ENCODE assay signal across 17 cellular contexts in the genomic region with DNA sequence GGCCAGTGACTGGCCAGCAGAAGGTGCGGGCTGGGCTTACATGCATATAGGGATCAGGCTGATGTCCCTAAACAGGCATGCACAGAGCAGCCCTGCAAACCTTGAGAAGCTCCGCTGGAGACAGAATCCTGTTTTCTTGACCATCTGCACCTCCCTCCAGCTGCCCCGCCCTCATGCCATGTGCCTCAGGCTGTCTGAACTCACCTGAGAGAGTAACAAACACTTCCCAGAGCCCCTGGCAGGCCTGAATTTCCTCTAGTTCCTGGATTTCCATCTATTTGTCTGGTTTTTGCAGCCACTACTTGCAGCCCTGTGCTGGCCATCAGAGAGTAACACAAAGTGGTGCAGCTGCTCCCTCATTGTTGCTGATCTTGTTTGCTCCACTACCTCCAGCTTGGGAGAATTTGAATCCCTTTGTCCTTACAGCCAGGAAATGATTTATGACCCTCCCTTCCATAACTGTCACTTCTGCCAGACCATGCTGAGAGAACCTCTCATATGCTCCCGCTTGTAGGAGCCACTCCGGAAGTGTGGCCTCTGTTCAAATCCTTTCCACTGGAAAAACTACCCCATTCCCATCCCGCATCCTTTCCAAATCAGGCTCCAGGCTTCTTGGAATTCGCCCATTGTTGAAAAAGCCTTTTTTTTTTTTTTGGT.
DNase-seq lines count a peak whose midpoint lies in the region; ATAC-seq, FAIRE-seq and TF ChIP-seq lines count a peak whose summit lies in the region.
"Had no signal": no experiment of that assay in that cellular context is flagged by ENCODE, and none has a peak within 500 bp of the region (broad histone marks: within the 10 kb centered on the region; RNA-seq: fewer than 3 reads in every experiment).

No MANE protein-coding gene starts in this region.

- H3K4me3 ChIP-seq in H1 (ENCODE audit: extremely low read depth in 1 of 4, insufficient read depth in 2 of 4, low read depth in 3 of 4, low read length in 4 of 4) (no peak overlapping the region), tibial artery (no peak overlapping the region)
- H3K4me3 ChIP-seq: gastrocnemius medialis, GM23248, tibial nerve had no signal

- H3K27ac Mint-ChIP-seq in activated CD4-positive, alpha-beta T cell treated with anti-CD3 and anti-CD28 coated beads, Interleukin-2, amount 10 ng/mL, durations not matched to agents 7 days and 5 days: no peak overlapping the region
- no peak overlapping the region for H3K27ac Mint-ChIP-seq in stimulated activated effector memory CD8-positive, alpha-beta T cell treated with anti-CD3 and anti-CD28 coated beads, Interleukin-12 subunit alpha, Interleukin-12 subunit beta, amount 100 ng/mL, for 72 hours

- no peak overlapping the region; the same call in 1 of the 2 replicates for H2BK12ac ChIP-seq in H1 (ENCODE audit: low read depth, low read length)

- no peak overlapping the region for H2AFZ ChIP-seq in H1 (ENCODE audit: low read length)
- H2AFZ ChIP-seq: GM23248 had no signal

- no peaks in the 10 kb centered on the region for H3K27me3 ChIP-seq in H1 (replicated peaks in 1 of 4; ENCODE audit: control insufficient read depth in 3 of 4, extremely low read depth in 1 of 4, insufficient read depth in 3 of 4, low read length in 3 of 4)
- H3K27me3 ChIP-seq in tibial artery: no peaks in the 10 kb centered on the region
- H3K27me3 ChIP-seq: gastrocnemius medialis, tibial nerve had no signal

- intact Hi-C loops in tibial artery (cut with DNase I; ENCODE audit: low total_unique reads): no loop called here

- POLR2A ChIA-PET in H1 (lab: Charles Lee; ENCODE audit: partially characterized antibody): interaction anchor here (0.8 to 1.6 kb wide), 2 partner anchors 9 to 10 kb away, joined by 3 read pairs; no protein-coding TSS in a partner anchor
- POLR2A ChIA-PET in activated CD4-positive, alpha-beta T cell treated with anti-CD3 and anti-CD28 coated beads, Interleukin-2, amount 10 ng/mL, durations not matched to agents 7 days and 5 days (lab: Charles Lee): no interaction called here

- H2AK5ac ChIP-seq in H1 (ENCODE audit: low read depth, low read length): no peak overlapping the region

- no peak overlapping the region; a peak in 1 of 7 replicates for H3K9ac ChIP-seq in H1 (replicated peaks in 1 of 4; ENCODE audit: extremely low read depth in 1 of 4, low read depth in 3 of 4, low read length in 3 of 4)
- H3K9ac ChIP-seq: GM23248 had no signal

- no peaks in the 10 kb centered on the region for H3K23me2 ChIP-seq in H1 (ENCODE audit: low read depth, low read length)

- no peak overlapping the region for H3K4ac ChIP-seq in H1 (replicated peaks; ENCODE audit: insufficient read length, low read depth, low read length)

- no peaks in the 10 kb centered on the region for H4K20me1 ChIP-seq in H1 (replicated peaks in 1 of 2; ENCODE audit: control insufficient read depth in 1 of 2, insufficient read depth in 2 of 2, low read length in 2 of 2)

- TF ChIP-seq POLR2A in H1 (IDR thresholded peaks at IDR 0.05; ENCODE audit: control extremely low read depth in 1 of 2, low read depth in 2 of 2, low read length in 2 of 2): no peak

- H3K27ac ChIP-seq in H1 (ENCODE audit: low read depth, low read length): no peak overlapping the region
- H3K27ac ChIP-seq in tibial artery: peak overlapping the region; percentile 49 to 78
- H3K27ac ChIP-seq: GM23248 had no signal

- no peak overlapping the region for H3K14ac ChIP-seq in H1 (ENCODE audit: insufficient read length)

- H3K56ac ChIP-seq in H1 (replicated peaks; ENCODE audit: insufficient read length, low read depth, low read length): no peak overlapping the region

- 79% methylated on average over 7 of the region's 7 CpGs; no CpG with 5 or more reads in 1 of the 2 experiments for WGBS in H1 (ENCODE audit: extremely low coverage in 1 of 2, insufficient coverage in 1 of 2, insufficient read length in 1 of 2, insufficient replicate concordance in 2 of 2, low coverage in 1 of 2, low lambda C conversion rate in 2 of 2, missing lambda C conversion rate in 1 of 2), 2 experiments

- H3K9me3 ChIP-seq in H1 (ENCODE audit: insufficient read depth in 2 of 2, low read depth in 1 of 2, low read length in 1 of 2): no peaks in the 10 kb centered on the region
- H3K9me3 ChIP-seq in tibial artery: no peaks in the 10 kb centered on the region
- H3K9me3 ChIP-seq: gastrocnemius medialis, tibial nerve had no signal

- no peak overlapping the region for H2BK120ac ChIP-seq in H1 (replicated peaks; ENCODE audit: low read depth, low read length)

- peaks cover 3 to 22% (median 15%) of the 10 kb centered on the region in 4 experiments for H3K4me1 ChIP-seq in H1 (replicated peaks in 1 of 4; ENCODE audit: control insufficient read depth in 3 of 4, insufficient read depth in 4 of 4, low read length in 3 of 4)
- peaks cover 0 to 84% (median 57%) of the 10 kb centered on the region in 4 donors for H3K4me1 ChIP-seq in tibial artery

- no peaks in the 10 kb centered on the region for H3K27me3 Mint-ChIP-seq in activated CD4-positive, alpha-beta T cell treated with anti-CD3 and anti-CD28 coated beads, Interleukin-2, amount 10 ng/mL, durations not matched to agents 7 days and 5 days

- no peak for TF ChIP-seq EP300 in H1 (IDR thresholded peaks at IDR 0.05; ENCODE audit: borderline replicate concordance in 1 of 2, low read depth in 2 of 2, low read length in 2 of 2)

- no peak overlapping the region for H4K8ac ChIP-seq in H1 (ENCODE audit: extremely low read depth, insufficient read depth, low read length)

- DNase-seq in NCI-H2029 treated with DMSO at 0.1 percent for 48 hours (lab: John Stamatoyannopoulos, UW) (peak; percentile 4), NCI-H2029 (lab: John Stamatoyannopoulos, UW) (no peak), NCI-H526 (lab: John Stamatoyannopoulos, UW) (peak; percentile 99), H1 (ENCODE audit: low read depth in 1 of 2, low spot score in 2 of 2) (no peak), tibial artery (no peak)
- DNase-seq in activated CD4-positive, alpha-beta T cell treated with anti-CD3 and anti-CD28 coated beads, Interleukin-2, amount 10 ng/mL, durations not matched to agents 7 days and 5 days: no peak
- DNase-seq in stimulated activated effector memory CD8-positive, alpha-beta T cell treated with anti-CD3 and anti-CD28 coated beads, Interleukin-12 subunit alpha, Interleukin-12 subunit beta, amount 100 ng/mL, for 72 hours (ENCODE audit: low spot score in 2 of 2): no peak
- DNase-seq: Calu3; effector CD4-positive, alpha-beta T cell; gastrocnemius medialis; kidney; NCI-H1092 had no signal

- H3K4me1 Mint-ChIP-seq in activated CD4-positive, alpha-beta T cell treated with anti-CD3 and anti-CD28 coated beads, Interleukin-2, amount 10 ng/mL, durations not matched to agents 7 days and 5 days: no peaks in the 10 kb centered on the region
- no peaks in the 10 kb centered on the region for H3K4me1 Mint-ChIP-seq in stimulated activated effector memory CD8-positive, alpha-beta T cell treated with anti-CD3 and anti-CD28 coated beads, Interleukin-12 subunit alpha, Interleukin-12 subunit beta, amount 100 ng/mL, for 72 hours

- no peaks in the 10 kb centered on the region for H3K9me3 Mint-ChIP-seq in activated CD4-positive, alpha-beta T cell treated with anti-CD3 and anti-CD28 coated beads, Interleukin-2, amount 10 ng/mL, durations not matched to agents 7 days and 5 days
- no peaks in the 10 kb centered on the region for H3K9me3 Mint-ChIP-seq in stimulated activated effector memory CD8-positive, alpha-beta T cell treated with anti-CD3 and anti-CD28 coated beads, Interleukin-12 subunit alpha, Interleukin-12 subunit beta, amount 100 ng/mL, for 72 hours

- H3K18ac ChIP-seq in H1 (ENCODE audit: extremely low read depth, low read length): no peak overlapping the region

- H2BK15ac ChIP-seq in H1 (ENCODE audit: low read length): no peak overlapping the region

- no peak overlapping the region for H3K4me3 Mint-ChIP-seq in activated CD4-positive, alpha-beta T cell treated with anti-CD3 and anti-CD28 coated beads, Interleukin-2, amount 10 ng/mL, durations not matched to agents 7 days and 5 days
- H3K4me3 Mint-ChIP-seq in stimulated activated effector memory CD8-positive, alpha-beta T cell treated with anti-CD3 and anti-CD28 coated beads, Interleukin-12 subunit alpha, Interleukin-12 subunit beta, amount 100 ng/mL, for 72 hours: no peak overlapping the region

- no peak overlapping the region for H3K4me2 ChIP-seq in H1 (ENCODE audit: insufficient read depth in 1 of 2, low read depth in 2 of 2, low read length in 2 of 2)

- TF ChIP-seq RAD21 in H1 (IDR thresholded peaks at IDR 0.05 in 1 of 2, conservative IDR thresholded peaks at IDR 0.05 in 1 of 2; ENCODE audit: low read depth in 2 of 2, low read length in 2 of 2): no peak

- CTCF ChIA-PET in H1 (lab: Charles Lee; ENCODE audit: partially characterized antibody): interaction anchor here (0.7 to 7.3 kb wide), 11 partner anchors 10 to 1132 kb away, joined by 3 to 92 read pairs (median 4); no protein-coding TSS in a partner anchor
- CTCF ChIA-PET in activated CD4-positive, alpha-beta T cell treated with anti-CD3 and anti-CD28 coated beads, Interleukin-2, amount 10 ng/mL, durations not matched to agents 7 days and 5 days (lab: Charles Lee): no interaction called here

- TF ChIP-seq CTCF in H1 (IDR thresholded peaks at IDR 0.05; ENCODE audit: control extremely low read depth in 1 of 3, insufficient read depth in 1 of 3, low read depth in 1 of 3, low read length in 3 of 3) (no peak), tibial artery (IDR thresholded peaks at IDR 0.05) (no peak)

- H4K5ac ChIP-seq in H1 (ENCODE audit: insufficient read length, low read depth, low read length): no peak overlapping the region

- H3K79me1 ChIP-seq in H1 (ENCODE audit: low read depth, low read length): no peaks in the 10 kb centered on the region

- H2BK5ac ChIP-seq in H1 (ENCODE audit: low read depth, low read length): no peak overlapping the region

- H2BK20ac ChIP-seq in H1 (ENCODE audit: low read length): no peak overlapping the region; the same call in 1 of the 2 replicates

- no peak overlapping the region for H4K91ac ChIP-seq in H1 (replicated peaks; ENCODE audit: insufficient read length, low read length)

- H3K79me2 ChIP-seq in H1 (ENCODE audit: control insufficient read depth in 1 of 2, insufficient read depth in 2 of 2, low read length in 2 of 2): no peaks in the 10 kb centered on the region

- FAIRE-seq in H1 (lab: Jason Lieb, UNC): no peak
- FAIRE-seq: GM19239, kidney, TTC549 had no signal

- ATAC-seq in HG03196 (IDR thresholded peaks at IDR 0.05; ENCODE audit: unreplicated experiment): no peak
- ATAC-seq in stimulated activated effector memory CD8-positive, alpha-beta T cell treated with anti-CD3 and anti-CD28 coated beads, Interleukin-12 subunit alpha, Interleukin-12 subunit beta, amount 100 ng/mL, for 72 hours: no peak
- ATAC-seq: gastrocnemius medialis had no signal

- no peak overlapping the region for H3K23ac ChIP-seq in H1 (ENCODE audit: insufficient read length)

- no peaks in the 10 kb centered on the region for H3K36me3 Mint-ChIP-seq in activated CD4-positive, alpha-beta T cell treated with anti-CD3 and anti-CD28 coated beads, Interleukin-2, amount 10 ng/mL, durations not matched to agents 7 days and 5 days (ENCODE audit: low read depth)
- H3K36me3 Mint-ChIP-seq in stimulated activated effector memory CD8-positive, alpha-beta T cell treated with anti-CD3 and anti-CD28 coated beads, Interleukin-12 subunit alpha, Interleukin-12 subunit beta, amount 100 ng/mL, for 72 hours: no peaks in the 10 kb centered on the region

- H3K36me3 ChIP-seq in H1 (ENCODE audit: control insufficient read depth in 2 of 4, insufficient read depth in 4 of 4, low read length in 3 of 4): no peaks in the 10 kb centered on the region
- H3K36me3 ChIP-seq in tibial artery: no peaks in the 10 kb centered on the region
- H3K36me3 ChIP-seq: gastrocnemius medialis, tibial nerve had no signal

Comparison
In these comparisons a context has a peak if more than half of its experiments do, and no peak if none do; other contexts are left out.
1. DNase-seq: peak in NCI-H2029 treated with DMSO at 0.1 percent for 48 hours (single experiment) and NCI-H526 (2 of 2); none in NCI-H2029 (single experiment), H1 (0 of 2), tibial artery (0 of 2), activated CD4-positive, alpha-beta T cell treated with anti-CD3 and anti-CD28 coated beads, Interleukin-2, amount 10 ng/mL, durations not matched to agents 7 days and 5 days (single experiment) and stimulated activated effector memory CD8-positive, alpha-beta T cell treated with anti-CD3 and anti-CD28 coated beads, Interleukin-12 subunit alpha, Interleukin-12 subunit beta, amount 100 ng/mL, for 72 hours (0 of 2).